ENCODE assay signal across 14 cellular contexts in the genomic region with DNA sequence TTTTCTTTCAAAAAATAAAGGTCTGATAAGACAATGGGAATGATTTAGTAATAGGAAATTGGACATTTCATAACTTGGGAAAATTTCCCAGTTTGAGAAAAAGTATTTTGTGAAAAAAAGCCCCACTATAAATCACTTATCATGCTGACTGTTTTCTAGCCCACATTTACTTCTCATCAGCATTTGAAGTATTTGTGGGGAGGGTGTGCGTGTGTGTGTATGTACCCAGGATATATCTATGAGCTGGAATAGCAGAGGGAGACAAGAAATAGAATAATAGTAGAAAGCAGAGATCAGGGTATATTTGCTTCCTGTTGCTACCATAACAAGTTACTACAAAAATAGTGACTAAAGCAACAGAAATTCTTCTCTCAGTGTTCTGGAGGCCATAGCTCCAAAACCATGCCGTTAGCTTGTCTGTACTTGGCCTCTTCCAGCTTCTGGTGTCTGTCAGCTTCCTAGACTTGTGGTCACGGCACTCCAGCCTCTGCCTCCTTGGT.
DNase-seq lines count a peak whose midpoint lies in the region; ATAC-seq, FAIRE-seq and TF ChIP-seq lines count a peak whose summit lies in the region.
"Had no signal": no experiment of that assay in that cellular context is flagged by ENCODE, and none has a peak within 500 bp of the region (broad histone marks: within the 10 kb centered on the region; RNA-seq: fewer than 3 reads in every experiment).

No MANE protein-coding gene starts in this region.

- H3K9ac ChIP-seq in MM.1S (ENCODE audit: low read length), result no peak overlapping the region

- H3K4me3 Mint-ChIP-seq in T-helper 1 cell treated with Interleukin-12 subunit alpha and Interleukin-12 subunit beta and Interleukin-4 antibody, amounts not matched to agents 30 μg/mL and 1 μg/mL, for 36 hours, result no peak overlapping the region
- H3K4me3 Mint-ChIP-seq: dendritic cell treated with granulocyte-macrophage colony-stimulating factor and Interleukin-4, amounts not matched to agents 40 ng/mL and 50 ng/mL, for 4 days; neural crest cell had no signal

- peaks cover 11% of the 10 kb centered on the region for H3K4me1 ChIP-seq in MM.1S (ENCODE audit: low read length)

- no peak for FAIRE-seq in bronchial epithelial cell (lab: Jason Lieb, UNC)

- no peaks in the 10 kb centered on the region for H4K20me1 ChIP-seq in MM.1S (ENCODE audit: insufficient read depth, low read length)

- H3K4me2 ChIP-seq in MM.1S (ENCODE audit: low read depth, low read length), result no peak overlapping the region

- H3K9me2 ChIP-seq in MM.1S (replicated peaks; ENCODE audit: insufficient read depth, low read length), result no peaks in the 10 kb centered on the region

- H3K4me1 Mint-ChIP-seq in T-helper 1 cell treated with Interleukin-12 subunit alpha and Interleukin-12 subunit beta and Interleukin-4 antibody, amounts not matched to agents 30 μg/mL and 1 μg/mL, for 36 hours (ENCODE audit: low read depth), result peaks cover 7% of the 10 kb centered on the region

- no peak overlapping the region for H3K27ac ChIP-seq in MM.1S (ENCODE audit: low read length)
- H3K27ac ChIP-seq: 22Rv1 had no signal

- H3K36me3 ChIP-seq in bronchial epithelial cell (ENCODE audit: control insufficient read depth, insufficient read depth, low read length) (no peaks in the 10 kb centered on the region), MM.1S (replicated peaks; ENCODE audit: insufficient read depth, low read length) (no peaks in the 10 kb centered on the region)

- peak overlapping the region; percentile 53 for H3K27ac Mint-ChIP-seq in T-helper 1 cell treated with Interleukin-12 subunit alpha and Interleukin-12 subunit beta and Interleukin-4 antibody, amounts not matched to agents 30 μg/mL and 1 μg/mL, for 36 hours
- H3K27ac Mint-ChIP-seq: dendritic cell treated with granulocyte-macrophage colony-stimulating factor and Interleukin-4, amounts not matched to agents 40 ng/mL and 50 ng/mL, for 4 days had no signal

- TF ChIP-seq CTCF in bronchial epithelial cell (IDR thresholded peaks at IDR 0.05; ENCODE audit: insufficient read depth, low read length, severe bottlenecking) (no peak), MM.1S (IDR thresholded peaks at IDR 0.05; ENCODE audit: low read length) (no peak)

- no peaks in the 10 kb centered on the region for H3K9me3 ChIP-seq in MM.1S (replicated peaks; ENCODE audit: insufficient read depth, low read length)
- H3K9me3 ChIP-seq: transverse colon had no signal

- peaks cover under 1% of the 10 kb centered on the region for H3F3A ChIP-seq in MM.1S (ENCODE audit: insufficient read depth, low read length)

- ATAC-seq in HG03520 (IDR thresholded peaks at IDR 0.05; ENCODE audit: unreplicated experiment), result no peak

- no peak overlapping the region for H2AFZ ChIP-seq in MM.1S (ENCODE audit: low read length)

- no peaks in the 10 kb centered on the region for H3K79me2 ChIP-seq in MM.1S (ENCODE audit: low read length)

- no peaks in the 10 kb centered on the region for H3K27me3 Mint-ChIP-seq in T-helper 1 cell treated with Interleukin-12 subunit alpha and Interleukin-12 subunit beta and Interleukin-4 antibody, amounts not matched to agents 30 μg/mL and 1 μg/mL, for 36 hours (ENCODE audit: low read depth)
- H3K27me3 Mint-ChIP-seq: dendritic cell treated with granulocyte-macrophage colony-stimulating factor and Interleukin-4, amounts not matched to agents 40 ng/mL and 50 ng/mL, for 4 days had no signal

- no peaks in the 10 kb centered on the region for H3K9me3 Mint-ChIP-seq in T-helper 1 cell treated with Interleukin-12 subunit alpha and Interleukin-12 subunit beta and Interleukin-4 antibody, amounts not matched to agents 30 μg/mL and 1 μg/mL, for 36 hours
- H3K9me3 Mint-ChIP-seq: dendritic cell treated with granulocyte-macrophage colony-stimulating factor and Interleukin-4, amounts not matched to agents 40 ng/mL and 50 ng/mL, for 4 days had no signal

- H3K4me3 ChIP-seq in bronchial epithelial cell (ENCODE audit: low read depth, low read length) (no peak overlapping the region), MM.1S (ENCODE audit: low read length) (no peak overlapping the region)
- H3K4me3 ChIP-seq: transverse colon had no signal

- H3K36me3 Mint-ChIP-seq in T-helper 1 cell treated with Interleukin-12 subunit alpha and Interleukin-12 subunit beta and Interleukin-4 antibody, amounts not matched to agents 30 μg/mL and 1 μg/mL, for 36 hours (ENCODE audit: low read depth), result peaks cover 35% of the 10 kb centered on the region

- no peaks in the 10 kb centered on the region for H3K27me3 ChIP-seq in bronchial epithelial cell (ENCODE audit: control insufficient read depth, insufficient read depth, low read length)
- H3K27me3 ChIP-seq in MM.1S (replicated peaks; ENCODE audit: insufficient read depth, low read length), result no peaks in the 10 kb centered on the region
- H3K27me3 ChIP-seq: transverse colon had no signal

- DNase-seq in T-helper 1 cell (no peak), bronchial epithelial cell (ENCODE audit: low read depth) (peak; percentile 97), kidney tubule cell (ENCODE audit: low spot score) (peak; percentile 35), stromal cell of bone marrow (ENCODE audit: low read depth) (peak; percentile 72), NCI-H1417 treated with DMSO at 0.1 percent for 48 hours (lab: John Stamatoyannopoulos, UW) (no peak), MM.1S (no peak)
- DNase-seq: activated T-cell treated with anti-CD3 and anti-CD28 coated beads, Interleukin-2, amount 50 U/mL, for 48 hours; NCI-H2081; transverse colon had no signal

Comparison
In these comparisons a context has a peak if more than half of its experiments do, and no peak if none do; other contexts are left out.
1. DNase-seq: peak in bronchial epithelial cell (single experiment), kidney tubule cell (single experiment) and stromal cell of bone marrow (single experiment); none in T-helper 1 cell (0 of 5), NCI-H1417 treated with DMSO at 0.1 percent for 48 hours (single experiment) and MM.1S (single experiment).